Comparison of ENCODE assay signal across 1 cellular context in genomic region chr1:5721634-5722215, GRCh38.
TF ChIP-seq lines count a peak whose summit lies in the region.

No MANE protein-coding gene starts in this region.

TF ChIP-seq in WTC11, 78 proteins besides CTCF, POLR2A, EP300 and RAD21 (continued from another document):
- TF ChIP-seq, protein P1, sequence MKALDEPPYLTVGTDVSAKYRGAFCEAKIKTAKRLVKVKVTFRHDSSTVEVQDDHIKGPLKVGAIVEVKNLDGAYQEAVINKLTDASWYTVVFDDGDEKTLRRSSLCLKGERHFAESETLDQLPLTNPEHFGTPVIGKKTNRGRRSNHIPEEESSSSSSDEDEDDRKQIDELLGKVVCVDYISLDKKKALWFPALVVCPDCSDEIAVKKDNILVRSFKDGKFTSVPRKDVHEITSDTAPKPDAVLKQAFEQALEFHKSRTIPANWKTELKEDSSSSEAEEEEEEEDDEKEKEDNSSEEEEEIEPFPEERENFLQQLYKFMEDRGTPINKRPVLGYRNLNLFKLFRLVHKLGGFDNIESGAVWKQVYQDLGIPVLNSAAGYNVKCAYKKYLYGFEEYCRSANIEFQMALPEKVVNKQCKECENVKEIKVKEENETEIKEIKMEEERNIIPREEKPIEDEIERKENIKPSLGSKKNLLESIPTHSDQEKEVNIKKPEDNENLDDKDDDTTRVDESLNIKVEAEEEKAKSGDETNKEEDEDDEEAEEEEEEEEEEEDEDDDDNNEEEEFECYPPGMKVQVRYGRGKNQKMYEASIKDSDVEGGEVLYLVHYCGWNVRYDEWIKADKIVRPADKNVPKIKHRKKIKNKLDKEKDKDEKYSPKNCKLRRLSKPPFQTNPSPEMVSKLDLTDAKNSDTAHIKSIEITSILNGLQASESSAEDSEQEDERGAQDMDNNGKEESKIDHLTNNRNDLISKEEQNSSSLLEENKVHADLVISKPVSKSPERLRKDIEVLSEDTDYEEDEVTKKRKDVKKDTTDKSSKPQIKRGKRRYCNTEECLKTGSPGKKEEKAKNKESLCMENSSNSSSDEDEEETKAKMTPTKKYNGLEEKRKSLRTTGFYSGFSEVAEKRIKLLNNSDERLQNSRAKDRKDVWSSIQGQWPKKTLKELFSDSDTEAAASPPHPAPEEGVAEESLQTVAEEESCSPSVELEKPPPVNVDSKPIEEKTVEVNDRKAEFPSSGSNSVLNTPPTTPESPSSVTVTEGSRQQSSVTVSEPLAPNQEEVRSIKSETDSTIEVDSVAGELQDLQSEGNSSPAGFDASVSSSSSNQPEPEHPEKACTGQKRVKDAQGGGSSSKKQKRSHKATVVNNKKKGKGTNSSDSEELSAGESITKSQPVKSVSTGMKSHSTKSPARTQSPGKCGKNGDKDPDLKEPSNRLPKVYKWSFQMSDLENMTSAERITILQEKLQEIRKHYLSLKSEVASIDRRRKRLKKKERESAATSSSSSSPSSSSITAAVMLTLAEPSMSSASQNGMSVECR (CRISPR knock-in tag; IDR thresholded peaks at IDR 0.05; ENCODE audit: borderline replicate concordance): no peak
- no peak for TF ChIP-seq EMX1 (CRISPR knock-in tag; IDR thresholded peaks at IDR 0.05)
- no peak for TF ChIP-seq SP1 (CRISPR knock-in tag; conservative IDR thresholded peaks at IDR 0.05)
- no peak for TF ChIP-seq ZBTB21 (CRISPR knock-in tag; IDR thresholded peaks at IDR 0.05; ENCODE audit: borderline replicate concordance)
- TF ChIP-seq PREB (CRISPR knock-in tag; IDR thresholded peaks at IDR 0.05; ENCODE audit: borderline replicate concordance): no peak
